ENCODE assay signal across 1 cellular context in the genomic region with DNA sequence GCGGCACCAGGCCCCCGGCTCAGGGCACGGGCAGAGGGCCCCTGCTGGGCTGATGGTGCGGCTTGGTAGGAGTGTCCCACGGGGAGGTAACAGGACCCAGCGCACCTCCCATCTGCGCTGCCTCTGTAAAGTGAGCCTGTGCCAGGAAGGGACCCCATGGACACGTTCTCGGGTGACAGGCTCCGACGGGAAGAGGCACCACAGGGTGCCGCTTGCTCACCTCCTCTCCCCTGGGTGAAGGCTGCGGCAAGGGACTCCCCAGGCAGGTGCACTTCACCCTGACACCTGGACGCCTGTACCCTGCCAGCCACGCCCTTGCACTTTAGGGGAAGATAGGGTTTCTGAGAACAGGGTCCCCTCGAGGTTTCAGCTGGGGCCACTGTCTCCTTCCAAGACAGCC.
TF ChIP-seq lines count a peak whose summit lies in the region.

No MANE protein-coding gene starts in this region.

TF ChIP-seq in IMR-90, 13 proteins besides CTCF, POLR2A, EP300 and RAD21:
- TF ChIP-seq, protein P1, sequence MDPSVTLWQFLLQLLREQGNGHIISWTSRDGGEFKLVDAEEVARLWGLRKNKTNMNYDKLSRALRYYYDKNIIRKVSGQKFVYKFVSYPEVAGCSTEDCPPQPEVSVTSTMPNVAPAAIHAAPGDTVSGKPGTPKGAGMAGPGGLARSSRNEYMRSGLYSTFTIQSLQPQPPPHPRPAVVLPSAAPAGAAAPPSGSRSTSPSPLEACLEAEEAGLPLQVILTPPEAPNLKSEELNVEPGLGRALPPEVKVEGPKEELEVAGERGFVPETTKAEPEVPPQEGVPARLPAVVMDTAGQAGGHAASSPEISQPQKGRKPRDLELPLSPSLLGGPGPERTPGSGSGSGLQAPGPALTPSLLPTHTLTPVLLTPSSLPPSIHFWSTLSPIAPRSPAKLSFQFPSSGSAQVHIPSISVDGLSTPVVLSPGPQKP (IDR thresholded peaks at IDR 0.05; ENCODE audit: borderline replicate concordance, low read depth, low read length): no peak
- TF ChIP-seq SMC3 (IDR thresholded peaks at IDR 0.05; ENCODE audit: low read depth, low read length): no peak
- no peak for TF ChIP-seq RCOR1 (IDR thresholded peaks at IDR 0.05; ENCODE audit: insufficient replicate concordance, low read length)
- TF ChIP-seq CEBPB (IDR thresholded peaks at IDR 0.05; ENCODE audit: low read depth, low read length): no peak
